ENCODE assay signal across 8 cellular contexts in the genomic region with DNA sequence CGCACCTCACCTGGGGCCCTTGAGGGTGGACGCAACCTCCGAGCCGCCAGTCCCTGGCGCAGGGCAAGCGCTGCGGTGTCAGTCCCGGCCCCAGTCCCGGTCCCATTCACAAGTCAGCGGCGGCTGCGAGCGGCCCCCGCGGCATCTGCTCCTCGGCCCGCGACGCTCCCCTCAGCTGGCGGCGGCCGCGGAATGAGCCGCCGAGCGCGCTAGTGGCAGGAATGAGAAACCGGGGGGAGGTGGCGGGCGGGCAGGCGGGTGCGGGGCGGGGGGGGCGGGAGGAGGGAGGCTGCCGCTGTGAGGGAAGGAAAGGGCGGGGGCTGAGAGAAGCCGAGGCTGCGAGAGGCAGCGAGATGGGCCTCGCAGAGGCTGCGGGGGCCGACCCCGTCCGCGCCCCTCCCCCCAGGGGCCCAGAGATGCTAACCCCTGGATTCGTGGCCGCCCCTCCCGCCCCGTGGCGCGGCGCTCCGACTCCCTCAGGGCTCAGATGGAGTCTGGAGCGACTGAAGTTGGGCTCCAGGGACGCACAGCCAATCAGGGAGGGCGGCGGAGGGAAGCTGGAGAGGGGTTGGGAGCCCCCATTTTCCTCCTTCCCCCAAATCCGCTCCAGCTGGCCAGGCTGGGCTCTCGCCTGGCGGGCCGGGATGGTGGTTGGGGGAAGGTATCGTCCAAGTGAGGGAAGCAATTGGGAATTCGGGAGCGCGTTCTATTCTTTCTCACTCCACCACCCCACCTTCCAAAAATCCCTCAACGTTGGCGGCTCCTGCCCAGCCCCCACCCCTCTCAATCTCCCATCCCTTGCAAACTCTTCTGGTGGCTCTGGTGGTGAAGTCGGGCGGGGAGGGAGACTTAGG. TPM values are rescaled to one million over a fixed set of nuclear protein-coding genes. Genes with fewer than 3 reads are reported as not detected.
DNase-seq lines count a peak whose midpoint lies in the region; ATAC-seq and TF ChIP-seq lines count a peak whose summit lies in the region.

A gene with protein sequence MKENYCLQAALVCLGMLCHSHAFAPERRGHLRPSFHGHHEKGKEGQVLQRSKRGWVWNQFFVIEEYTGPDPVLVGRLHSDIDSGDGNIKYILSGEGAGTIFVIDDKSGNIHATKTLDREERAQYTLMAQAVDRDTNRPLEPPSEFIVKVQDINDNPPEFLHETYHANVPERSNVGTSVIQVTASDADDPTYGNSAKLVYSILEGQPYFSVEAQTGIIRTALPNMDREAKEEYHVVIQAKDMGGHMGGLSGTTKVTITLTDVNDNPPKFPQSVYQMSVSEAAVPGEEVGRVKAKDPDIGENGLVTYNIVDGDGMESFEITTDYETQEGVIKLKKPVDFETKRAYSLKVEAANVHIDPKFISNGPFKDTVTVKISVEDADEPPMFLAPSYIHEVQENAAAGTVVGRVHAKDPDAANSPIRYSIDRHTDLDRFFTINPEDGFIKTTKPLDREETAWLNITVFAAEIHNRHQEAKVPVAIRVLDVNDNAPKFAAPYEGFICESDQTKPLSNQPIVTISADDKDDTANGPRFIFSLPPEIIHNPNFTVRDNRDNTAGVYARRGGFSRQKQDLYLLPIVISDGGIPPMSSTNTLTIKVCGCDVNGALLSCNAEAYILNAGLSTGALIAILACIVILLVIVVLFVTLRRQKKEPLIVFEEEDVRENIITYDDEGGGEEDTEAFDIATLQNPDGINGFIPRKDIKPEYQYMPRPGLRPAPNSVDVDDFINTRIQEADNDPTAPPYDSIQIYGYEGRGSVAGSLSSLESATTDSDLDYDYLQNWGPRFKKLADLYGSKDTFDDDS (minus strand): TSS at position 194 of the 854 bp plus-strand sequence. CDS start 117,194 bp downstream, outside the sequence.

- peak within 1 kb of the TSS; percentile 59 for H3K4me3 ChIP-seq in ovary

- no peak for TF ChIP-seq EP300 in ovary (IDR thresholded peaks at IDR 0.05)

- H3K36me3 ChIP-seq in ovary, result no peaks in the 10 kb centered on the region

- no peaks in the 10 kb centered on the region for H3K27me3 ChIP-seq in ovary

- ATAC-seq in Right ventricle myocardium superior (ENCODE audit: poor library complexity), result peak; percentile 59
- ATAC-seq in HG03521 (IDR thresholded peaks at IDR 0.05; ENCODE audit: unreplicated experiment), result no peak
- ATAC-seq in HG03469 (IDR thresholded peaks at IDR 0.05; ENCODE audit: unreplicated experiment), result no peak
- ATAC-seq in GM18870 (IDR thresholded peaks at IDR 0.05; ENCODE audit: unreplicated experiment), result no peak

- H3K27ac ChIP-seq in ovary, result peak within 1 kb of the TSS; percentile 91 to 100

- peak; percentile 67 for TF ChIP-seq POLR2A in ovary (IDR thresholded peaks at IDR 0.05)

- 0 to 1% (median 0%) methylated on average over 51 to 67 of the region's 69 CpGs for WGBS in ovary, 3 donors

- H3K4me1 ChIP-seq in ovary (ENCODE audit: insufficient read depth), result no peaks in the 10 kb centered on the region

- intact Hi-C loops in Right ventricle myocardium superior (cut with DNase I), result no loop called here
- intact Hi-C loops in ovary (cut with DNase I), result loop anchor here in 2 of 4 donors (2.0 to 10.0 kb wide), 5 partner anchors 53 to 1145 kb away; no protein-coding TSS in a partner anchor

- DNase-seq in C1 segment of cervical spinal cord (lab: John Stamatoyannopoulos, UW) (peak in 11 of 14 donors; percentile 33 to 81 (median 38)), T1000 (lab: John Stamatoyannopoulos, UW) (peak; percentile 87), Right ventricle myocardium superior (peak; percentile 73), ovary (peak; percentile 90 to 93 (median 92)), NCI-H1417 treated with DMSO at 0.1 percent for 48 hours (lab: John Stamatoyannopoulos, UW) (no peak)

- H3K9me3 ChIP-seq in ovary, result no peaks in the 10 kb centered on the region

- TF ChIP-seq CTCF in ovary (IDR thresholded peaks at IDR 0.05), result peak; percentile 30 to 77 (median 40)

RNA-seq across cellular contexts. Expression of the gene that starts here (rescaled TPM):
- total RNA-seq in Right ventricle myocardium superior, result 9.7 TPM
- total RNA-seq in ovary, result 100 to 1,000 TPM; 158 to 858 (median 500) TPM
- polyA plus RNA-seq in ovary, result 100 to 1,000 TPM; 118 to 153 TPM

Comparison
In these comparisons a context has a peak if more than half of its experiments do, and no peak if none do; other contexts are left out.
1. RNA of the gene that starts here (total RNA-seq): 158 to 858 TPM in ovary; 9.7 TPM in Right ventricle myocardium superior (single experiment); every median in the first group is over 10 times any median in the second.